8 cellular contexts compared by ENCODE assay signal in the genomic region with DNA sequence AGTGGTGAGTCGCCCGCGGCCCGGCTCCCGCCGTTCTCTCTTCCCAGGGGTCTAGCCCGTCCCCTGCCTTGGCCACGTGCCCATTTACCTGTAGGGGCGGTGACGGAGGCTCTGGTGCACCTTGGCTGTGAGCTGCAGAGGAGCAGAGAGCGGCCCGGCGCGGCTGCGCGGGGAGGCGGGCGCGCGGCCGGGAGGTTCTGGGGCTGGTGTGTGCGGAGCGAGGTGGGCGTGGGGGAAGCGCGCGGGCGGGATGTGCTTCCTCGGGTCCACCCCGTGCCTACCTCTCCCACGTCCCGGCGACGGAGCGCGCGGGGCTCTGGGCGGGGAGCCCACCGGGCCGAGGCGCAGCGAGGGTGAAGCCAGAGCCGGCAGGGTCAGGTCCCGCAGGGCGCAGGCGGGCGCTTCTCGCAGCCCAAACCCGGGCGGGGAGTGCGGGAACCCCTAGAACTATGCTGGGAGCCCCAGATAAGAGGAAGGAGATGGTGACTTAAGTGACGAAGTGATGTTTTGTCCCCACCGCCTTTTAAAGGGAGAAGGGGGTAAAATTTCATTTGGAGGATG. TPM values are rescaled to one million over a fixed set of nuclear protein-coding genes. Genes with fewer than 3 reads are reported as not detected.
DNase-seq lines count a peak whose midpoint lies in the region; ATAC-seq and TF ChIP-seq lines count a peak whose summit lies in the region.

No MANE protein-coding gene starts in this region.

- intact Hi-C loops in heart right ventricle (cut with DNase I), result loop anchor here in 5 of 10 donors (2.0 to 5.0 kb wide), 5 partner anchors 52 to 112 kb away; a partner anchor contains a TSS
- intact Hi-C loops in psoas muscle (cut with DNase I), result loop anchor here (2.0 to 5.0 kb wide), 3 partner anchors 52 to 111 kb away; a partner anchor contains a TSS

- H3K4me1 ChIP-seq in heart right ventricle (peaks cover 2 to 86% (median 49%) of the 10 kb centered on the region in 9 donors), psoas muscle (peaks cover 5% of the 10 kb centered on the region)

- peak; percentile 81 for DNase-seq in NCI-H345 (lab: John Stamatoyannopoulos, UW)
- DNase-seq in activated naive CD4-positive, alpha-beta T cell treated with Interleukin-2 at 50 U/mL for 16 hours, result peak; percentile 67
- peak in 1 of 2 donors; percentile 64 for DNase-seq in heart right ventricle
- peak; percentile 56 to 72 for DNase-seq in psoas muscle
- no peak for DNase-seq in NCI-H226
- no peak for DNase-seq in SW 1271 (lab: John Stamatoyannopoulos, UW)

- TF ChIP-seq CTCF in heart right ventricle (IDR thresholded peaks at IDR 0.05) (no peak), psoas muscle (IDR thresholded peaks at IDR 0.05) (no peak)

- H3K27ac ChIP-seq in heart right ventricle (peak overlapping the region; percentile 31 to 99 (median 96)), psoas muscle (peak overlapping the region; percentile 88)

- H3K9me3 ChIP-seq in heart right ventricle, result no peaks in the 10 kb centered on the region
- no peaks in the 10 kb centered on the region for H3K9me3 ChIP-seq in psoas muscle

- peak overlapping the region; percentile 62 to 93 (median 82) for H3K4me3 ChIP-seq in heart right ventricle
- H3K4me3 ChIP-seq in psoas muscle, result peak overlapping the region; percentile 83

- no peaks in the 10 kb centered on the region for H3K27me3 ChIP-seq in heart right ventricle
- no peaks in the 10 kb centered on the region for H3K27me3 ChIP-seq in psoas muscle (ENCODE audit: insufficient read depth in 3 of 3, low read length in 2 of 3)

- ATAC-seq in GM18498 (IDR thresholded peaks at IDR 0.05; ENCODE audit: unreplicated experiment) (peak; percentile 14), HG02610 (IDR thresholded peaks at IDR 0.05; ENCODE audit: unreplicated experiment) (peak; percentile 11), heart right ventricle (peak; percentile 21 to 73 (median 30)), psoas muscle (peak; percentile 27 to 50 (median 32))

- peaks cover 0 to 43% (median 0%) of the 10 kb centered on the region in 9 donors for H3K36me3 ChIP-seq in heart right ventricle
- H3K36me3 ChIP-seq in psoas muscle (ENCODE audit: insufficient read depth in 1 of 2, low read depth in 1 of 2), result peaks cover 3 to 34% of the 10 kb centered on the region in 2 donors

- 3 to 7% methylated on average over 49 to 53 of the region's 53 CpGs for WGBS in heart right ventricle, 2 donors
- 2 to 5% (median 4%) methylated on average over 40 to 53 of the region's 53 CpGs for WGBS in psoas muscle, 3 donors

RNA-seq across cellular contexts. Expression of a gene that starts 0.4 kb away (rescaled TPM):
- total RNA-seq in heart right ventricle (10 to 100 TPM; 14.4 to 26.6 (median 17.4) TPM), psoas muscle (10 to 100 TPM in 3 of 4 donors, 1 to 10 TPM in 1; 7.5 to 14.5 (median 12.6) TPM)
- polyA plus RNA-seq in heart right ventricle (10 to 100 TPM; 27.5 to 54.5 TPM), psoas muscle (100 to 1,000 TPM in 1 of 3 donors, 10 to 100 TPM in 2; 10.3 to 250 (median 11.9) TPM)

RNA-seq across cellular contexts. Expression of a gene that starts 54.2 kb away (rescaled TPM):
- total RNA-seq in heart right ventricle (under 1 TPM in 1 of 10 donors, not detected in 9; 0.24 TPM), psoas muscle (not detected)
- polyA plus RNA-seq in heart right ventricle (not detected), psoas muscle (under 1 TPM in 2 of 3 donors, not detected in 1; 0.01 to 0.06 TPM)

Comparison
In these comparisons a context has a peak if more than half of its experiments do, and no peak if none do; other contexts are left out.
1. DNase-seq: peak in NCI-H345 (single experiment), activated naive CD4-positive, alpha-beta T cell treated with Interleukin-2 at 50 U/mL for 16 hours (single experiment) and psoas muscle (2 of 2); none in NCI-H226 (single experiment) and SW 1271 (0 of 2).
2. Peak in every context shown above with its lines, with median percentiles within 50 percentile points of each other: ATAC-seq.